28 cellular contexts compared by ENCODE assay signal in genomic region chr6:38279945-38280588, GRCh38.
"Had no signal": no experiment of that assay in that cellular context is flagged by ENCODE, and none has a peak within 500 bp of the region (broad histone marks: within the 10 kb centered on the region; RNA-seq: fewer than 3 reads in every experiment).

No MANE protein-coding gene starts in this region.

- H3K36me3 Mint-ChIP-seq: natural killer cell had no signal

- H3K27me3 Mint-ChIP-seq: activated CD4-positive, alpha-beta memory T cell treated with anti-CD3 and anti-CD28 coated beads, Interleukin-2, amount 10 ng/mL, durations not matched to agents 7 days and 5 days; activated CD4-positive, alpha-beta T cell treated with anti-CD3 and anti-CD28 coated beads, Interleukin-2, amount 10 ng/mL, durations not matched to agents 7 days and 5 days; activated naive CD4-positive, alpha-beta T cell treated with anti-CD3 and anti-CD28 coated beads, Interleukin-2, amount 50 U/mL, for 24 hours; activated naive CD8-positive, alpha-beta T cell treated with anti-CD3 and anti-CD28 coated beads, Interleukin-2, amount 50 U/mL, for 24 hours; central memory CD8-positive, alpha-beta T cell; memory B cell; T-helper 17 cell had no signal

- H3K27me3 ChIP-seq: gastroesophageal sphincter, right lobe of liver, uterus had no signal

- ATAC-seq: activated naive CD8-positive, alpha-beta T cell treated with anti-CD3 and anti-CD28 coated beads, Interleukin-2, amount 50 U/mL, for 24 hours; activated T-cell treated with anti-CD3 and anti-CD28 coated beads, Interleukin-2, amount 50 U/mL, for 4 hours; gastroesophageal sphincter; natural killer cell; right lobe of liver; T-helper 17 cell had no signal

- H3K36me3 ChIP-seq: gastroesophageal sphincter, right lobe of liver, thoracic aorta, uterus had no signal

- H3K27ac Mint-ChIP-seq: activated CD4-positive, alpha-beta memory T cell treated with anti-CD3 and anti-CD28 coated beads, Interleukin-2, amount 10 ng/mL, durations not matched to agents 7 days and 5 days; activated CD4-positive, alpha-beta T cell treated with anti-CD3 and anti-CD28 coated beads, Interleukin-2, amount 10 ng/mL, durations not matched to agents 7 days and 5 days; activated naive CD4-positive, alpha-beta T cell treated with anti-CD3 and anti-CD28 coated beads, Interleukin-2, amount 50 U/mL, for 24 hours; activated naive CD8-positive, alpha-beta T cell treated with anti-CD3 and anti-CD28 coated beads, Interleukin-2, amount 50 U/mL, for 24 hours; activated T-helper 2 cell treated with anti-CD3 and anti-CD28 coated beads, Interferon-gamma antibody, Interleukin-2, Interleukin-4, amounts not matched to agents 10 μg/mL and 5 μg/mL and 100 μg/mL, durations not matched to agents 14 hours and 24 hours and 36 hours; memory B cell; natural killer cell; T-helper 17 cell; type B pancreatic cell had no signal

- H3K4me1 ChIP-seq: gastroesophageal sphincter, right lobe of liver, uterus had no signal

- H3K4me3 ChIP-seq: gastroesophageal sphincter, right lobe of liver, thoracic aorta, uterus had no signal

- H3K9me3 Mint-ChIP-seq: activated CD4-positive, alpha-beta T cell treated with anti-CD3 and anti-CD28 coated beads, Interleukin-2, amount 10 ng/mL, durations not matched to agents 7 days and 5 days; activated naive CD4-positive, alpha-beta T cell treated with anti-CD3 and anti-CD28 coated beads, Interleukin-2, amount 50 U/mL, for 24 hours; activated naive CD8-positive, alpha-beta T cell treated with anti-CD3 and anti-CD28 coated beads, Interleukin-2, amount 50 U/mL, for 24 hours; activated T-cell treated with anti-CD3 and anti-CD28 coated beads, Interleukin-2, amount 50 U/mL, for 4 hours; activated T-helper 2 cell treated with anti-CD3 and anti-CD28 coated beads, Interferon-gamma antibody, Interleukin-2, Interleukin-4, amounts not matched to agents 10 μg/mL and 5 μg/mL and 100 μg/mL, durations not matched to agents 14 hours and 24 hours and 36 hours had no signal

- H3K9me3 ChIP-seq: gastroesophageal sphincter, right lobe of liver, thoracic aorta, uterus had no signal

- H3K4me3 Mint-ChIP-seq: activated CD4-positive, alpha-beta memory T cell treated with anti-CD3 and anti-CD28 coated beads, Interleukin-2, amount 10 ng/mL, durations not matched to agents 7 days and 5 days; activated CD4-positive, alpha-beta T cell treated with anti-CD3 and anti-CD28 coated beads, Interleukin-2, amount 10 ng/mL, durations not matched to agents 7 days and 5 days; activated naive CD4-positive, alpha-beta T cell treated with anti-CD3 and anti-CD28 coated beads, Interleukin-2, amount 50 U/mL, for 24 hours; activated naive CD8-positive, alpha-beta T cell treated with anti-CD3 and anti-CD28 coated beads, Interleukin-2, amount 50 U/mL, for 24 hours; activated T-cell treated with anti-CD3 and anti-CD28 coated beads, Interleukin-2, amount 50 U/mL, for 4 hours; central memory CD8-positive, alpha-beta T cell; memory B cell; natural killer cell; T-helper 17 cell; type B pancreatic cell had no signal

- FAIRE-seq: bronchial epithelial cell, colon, keratinocyte had no signal

- DNase-seq: activated CD4-positive, alpha-beta memory T cell treated with anti-CD3 and anti-CD28 coated beads, Interleukin-2, amount 10 ng/mL, durations not matched to agents 7 days and 5 days; activated CD4-positive, alpha-beta T cell treated with anti-CD3 and anti-CD28 coated beads for 1 hour; activated CD4-positive, alpha-beta T cell treated with anti-CD3 and anti-CD28 coated beads, Interleukin-2, amount 10 ng/mL, durations not matched to agents 7 days and 5 days; activated naive CD8-positive, alpha-beta T cell treated with anti-CD3 and anti-CD28 coated beads, Interleukin-2, amount 50 U/mL, for 24 hours; activated T-cell treated with anti-CD3 and anti-CD28 coated beads, Interleukin-2, amount 50 U/mL, for 4 hours; amygdala; dermis blood vessel endothelial cell; effector CD8-positive, alpha-beta T cell; erythroblast; hippocampal formation; left cardiac atrium; natural killer cell; right lobe of liver; stimulated activated CD4-positive, alpha-beta T cell treated with anti-CD3 and anti-CD28 coated beads, Interleukin-2, amount 100 ng/mL, for 48 hours; stimulated activated naive CD4-positive, alpha-beta T cell treated with Interleukin-2 at 50 U/mL for 16 hours; T-helper 17 cell; T1000; uterus had no signal

- H3K27ac ChIP-seq: gastroesophageal sphincter, right lobe of liver, thoracic aorta, uterus had no signal
